Comparison of ENCODE assay signal across 8 cellular contexts in genomic region chr1:48530727-48531351, GRCh38. TPM values are rescaled to one million over a fixed set of nuclear protein-coding genes. Genes with fewer than 3 reads are reported as not detected.
DNase-seq lines count a peak whose midpoint lies in the region; ATAC-seq and TF ChIP-seq lines count a peak whose summit lies in the region.

No MANE protein-coding gene starts in this region.

- H3K4me1 ChIP-seq in DND-41 (ENCODE audit: insufficient read depth, low read length) (no peaks in the 10 kb centered on the region), IMR-90 (ENCODE audit: control insufficient read depth, insufficient read depth, low read length) (peaks cover 1% of the 10 kb centered on the region; the same call in 1 of the 2 replicates), PC-3 (ENCODE audit: insufficient read depth, low read length) (peaks cover 16% of the 10 kb centered on the region)

- H4K8ac ChIP-seq in IMR-90 (ENCODE audit: low read depth in 2 of 2, low read length in 2 of 2) = no peak overlapping the region

- H3K4ac ChIP-seq in IMR-90 (ENCODE audit: low read depth, low read length) = no peak overlapping the region

- no peaks in the 10 kb centered on the region for H3F3A ChIP-seq in PC-3 (ENCODE audit: low read length, unreplicated experiment)

- H3K4me3 ChIP-seq in DND-41 (ENCODE audit: low read depth in 1 of 2, low read length in 2 of 2) = no peak overlapping the region
- no peak overlapping the region for H3K4me3 ChIP-seq in IMR-90 (ENCODE audit: insufficient read depth, low read depth, low read length)
- no peak overlapping the region for H3K4me3 ChIP-seq in PC-3 (ENCODE audit: low read length)
- no peak overlapping the region for H3K4me3 ChIP-seq in choroid plexus epithelial cell (ENCODE audit: low read depth, low read length)

- no peak overlapping the region for H3K18ac ChIP-seq in IMR-90 (ENCODE audit: low read depth, low read length)

- H3K27me3 ChIP-seq in DND-41 (ENCODE audit: insufficient read depth, low read length, poor library complexity) = no peaks in the 10 kb centered on the region
- no peaks in the 10 kb centered on the region for H3K27me3 ChIP-seq in IMR-90 (ENCODE audit: control insufficient read depth, insufficient read depth, low read length)
- H3K27me3 ChIP-seq in PC-3 (ENCODE audit: low read length) = 0 out of 2 replicates have a peak, but pooled peaks cover 10% of the 10 kb centered on the region

- no peak overlapping the region for H3K9ac ChIP-seq in DND-41 (ENCODE audit: low read depth, low read length)
- no peak overlapping the region for H3K9ac ChIP-seq in IMR-90 (ENCODE audit: low read depth, low read length)
- H3K9ac ChIP-seq in PC-3 (ENCODE audit: low read length) = no peak overlapping the region

- H3K36me3 ChIP-seq in DND-41 (ENCODE audit: insufficient read depth, low read length) = no peaks in the 10 kb centered on the region
- H3K36me3 ChIP-seq in IMR-90 (ENCODE audit: control insufficient read depth, insufficient read depth, low read length) = no peaks in the 10 kb centered on the region
- H3K36me3 ChIP-seq in PC-3 (ENCODE audit: low read depth, low read length) = no peaks in the 10 kb centered on the region

- H3K23ac ChIP-seq in IMR-90 (ENCODE audit: low read depth, low read length) = no peak overlapping the region

- intact Hi-C loops in IMR-90 (cut with micrococcal nuclease) (no loop called here), PC-3 (cut with micrococcal nuclease) (loop anchor here (1.0 kb wide), 2 partner anchors 33 to 174 kb away; no protein-coding TSS in a partner anchor)

- H4K5ac ChIP-seq in IMR-90 (ENCODE audit: low read depth, low read length) = no peak overlapping the region

- peak; percentile 73 for ATAC-seq in DND-41 (ENCODE audit: insufficient read depth, low read depth)
- ATAC-seq in GM19463 (IDR thresholded peaks at IDR 0.05; ENCODE audit: unreplicated experiment) = peak; percentile 76
- peak; percentile 81 for ATAC-seq in IMR-90 (ENCODE audit: low read depth)
- peak; percentile 37 for ATAC-seq in PC-3
- no peak for ATAC-seq in HG02610 (IDR thresholded peaks at IDR 0.05; ENCODE audit: unreplicated experiment)

- H2AK9ac ChIP-seq in IMR-90 (replicated peaks; ENCODE audit: low read depth, low read length, poor library complexity) = peak overlapping the region; percentile 26

- H2BK15ac ChIP-seq in IMR-90 (ENCODE audit: low read depth, low read length) = no peak overlapping the region

- H3K56ac ChIP-seq in IMR-90 (ENCODE audit: extremely low read depth, insufficient read depth, low read length) = no peak overlapping the region

- H3K79me2 ChIP-seq in DND-41 (ENCODE audit: insufficient read depth, low read length) = no peaks in the 10 kb centered on the region
- no peaks in the 10 kb centered on the region for H3K79me2 ChIP-seq in PC-3 (ENCODE audit: low read length)

- H3K4me2 ChIP-seq in DND-41 (ENCODE audit: insufficient read depth, low read length) (no peak overlapping the region), IMR-90 (ENCODE audit: low read depth, low read length) (no peak overlapping the region), PC-3 (ENCODE audit: low read length) (no peak overlapping the region)

- no TSS peak for BruUV-seq in IMR-90 (replicated peaks; lab: Mats Ljungman, UMichigan)
- BruUV-seq in PC-3 (replicated peaks; lab: Mats Ljungman, UMichigan) = no TSS peak

- H2BK120ac ChIP-seq in IMR-90 (ENCODE audit: low read depth, low read length) = no peak overlapping the region

- POLR2A ChIA-PET in IMR-90 (lab: Charles Lee; ENCODE audit: unreplicated experiment) = no interaction called here
- POLR2A ChIA-PET in PC-3 (lab: Charles Lee; ENCODE audit: unreplicated experiment) = no interaction called here

- no peak overlapping the region for H4K91ac ChIP-seq in IMR-90 (ENCODE audit: insufficient read depth, low read depth, low read length)

- H2AK5ac ChIP-seq in IMR-90 (ENCODE audit: low read depth, low read length) = no peak overlapping the region

- peak; percentile 35 for TF ChIP-seq RAD21 in IMR-90 (IDR thresholded peaks at IDR 0.05; ENCODE audit: low read length)

- TF ChIP-seq POLR2A in IMR-90 (IDR thresholded peaks at IDR 0.05; ENCODE audit: low read depth, low read length) = no peak

- in situ Hi-C loops in IMR-90 (cut with MboI; ENCODE audit: low sequenced_read_pairs) = no loop called here

- H2AFZ ChIP-seq in DND-41 (ENCODE audit: low read depth, low read length) = no peak overlapping the region
- H2AFZ ChIP-seq in IMR-90 (replicated peaks; ENCODE audit: low read length, poor library complexity) = no peak overlapping the region
- no peak overlapping the region for H2AFZ ChIP-seq in PC-3 (ENCODE audit: low read length)

- no peaks in the 10 kb centered on the region for H3K79me1 ChIP-seq in IMR-90 (ENCODE audit: low read depth in 1 of 2, low read length in 2 of 2)

- no peaks in the 10 kb centered on the region for H3K9me3 ChIP-seq in DND-41 (ENCODE audit: insufficient read depth, low read length, severe bottlenecking)
- H3K9me3 ChIP-seq in IMR-90 (ENCODE audit: control insufficient read depth, insufficient read depth, low read length) = no peaks in the 10 kb centered on the region
- H3K9me3 ChIP-seq in PC-3 (ENCODE audit: low read length) = no peaks in the 10 kb centered on the region

- H3K27ac ChIP-seq in DND-41 (ENCODE audit: low read length) (no peak overlapping the region), IMR-90 (ENCODE audit: insufficient read depth, low read length) (no peak overlapping the region), PC-3 (ENCODE audit: low read length) (no peak overlapping the region)

- H2BK5ac ChIP-seq in IMR-90 (ENCODE audit: low read depth, low read length, poor library complexity, severe bottlenecking) = no peak overlapping the region

- H2BK20ac ChIP-seq in IMR-90 (ENCODE audit: low read depth, low read length) = no peak overlapping the region

- H3K9me1 ChIP-seq in IMR-90 (ENCODE audit: insufficient read depth, low read length) = no peaks in the 10 kb centered on the region

- CTCF ChIA-PET in IMR-90 (lab: Yijun Ruan, JAX) = no interaction called here
- CTCF ChIA-PET in PC-3 (lab: Charles Lee) = interaction anchor here (0.5 to 1.8 kb wide), 4 partner anchors 33 to 245 kb away, joined by 3 to 7 read pairs (median 4); partner anchors contain the start of gene SPATA6

- no CpG with 5 or more reads among the region's 2 CpGs for WGBS in IMR-90 (ENCODE audit: extremely low coverage in 2 of 2, insufficient read length in 1 of 2), 2 experiments

- H3K14ac ChIP-seq in IMR-90 (replicated peaks; ENCODE audit: low read depth, low read length) = no peak overlapping the region

- dilution Hi-C loops in IMR-90 (cut with HindIII; ENCODE audit: low sequenced_read_pairs, unreplicated experiment) = no loop called here

- TF ChIP-seq CTCF in DND-41 (IDR thresholded peaks at IDR 0.05; ENCODE audit: borderline replicate concordance, extremely low read depth, low read length, poor library complexity, severe bottlenecking) (peak; percentile 80), IMR-90 (conservative IDR thresholded peaks at IDR 0.05; ENCODE audit: low read depth, low read length) (peak; percentile 53), PC-3 (conservative IDR thresholded peaks at IDR 0.05; ENCODE audit: low read depth, low read length) (peak; percentile 93), choroid plexus epithelial cell (conservative IDR thresholded peaks at IDR 0.05; ENCODE audit: low read depth, low read length) (peak; percentile 79)

- no peaks in the 10 kb centered on the region for H3K9me2 ChIP-seq in PC-3 (replicated peaks; ENCODE audit: low read length)

- H4K20me1 ChIP-seq in DND-41 (ENCODE audit: insufficient read depth, low read length) (no peaks in the 10 kb centered on the region), IMR-90 (ENCODE audit: insufficient read depth, low read length) (no peaks in the 10 kb centered on the region), PC-3 (ENCODE audit: low read length) (no peaks in the 10 kb centered on the region)

- DNase-seq in DND-41 (peak; percentile 60), IMR-90 (peak; percentile 29), PC-3 (peak; percentile 81), choroid plexus epithelial cell (ENCODE audit: low read depth) (peak; percentile 51), midbrain (lab: John Stamatoyannopoulos, UW) (peak; percentile 14)
- DNase-seq in stimulated activated naive CD4-positive, alpha-beta T cell treated with Interleukin-2 at 50 U/mL for 16 hours (lab: John Stamatoyannopoulos, UW) = no peak

TF ChIP-seq in IMR-90, 13 proteins besides CTCF, POLR2A, EP300 and RAD21:
- TF ChIP-seq MXI1 (IDR thresholded peaks at IDR 0.05; ENCODE audit: borderline replicate concordance, low read depth, low read length) (no peak), CHD1 (IDR thresholded peaks at IDR 0.05; ENCODE audit: low read depth, low read length) (no peak), RCOR1 (IDR thresholded peaks at IDR 0.05; ENCODE audit: insufficient replicate concordance, low read length) (no peak), CEBPB (IDR thresholded peaks at IDR 0.05; ENCODE audit: low read depth, low read length) (no peak), USF2 (IDR thresholded peaks at IDR 0.05; ENCODE audit: low read depth, low read length) (no peak), SMC3 (IDR thresholded peaks at IDR 0.05; ENCODE audit: low read depth, low read length) (0 out of 2 replicates have a peak, but pooled peaks have one; percentile 18), RFX5 (IDR thresholded peaks at IDR 0.05; ENCODE audit: low read depth, low read length) (no peak), FOS (IDR thresholded peaks at IDR 0.05; ENCODE audit: low read depth, low read length) (no peak)

RNA-seq across cellular contexts. Expression of gene SPATA6, which starts 58.8 kb away (rescaled TPM):
- 2.0 and 2.2 TPM in 2 replicates for total RNA-seq in IMR-90 (2012; rRNA removed)
- 0.67 and 1.1 TPM in 2 replicates for polyA plus RNA-seq in IMR-90 (2012; rRNA removed)
- 0.24 and 0.55 TPM in 2 replicates for polyA plus RNA-seq in IMR-90 (2012; cell fraction: cytosol; rRNA removed)
- 1.1 and 2.6 TPM in 2 replicates for polyA plus RNA-seq in IMR-90 (2012; cell fraction: nucleus; rRNA removed; ENCODE audit: low replicate concordance)
- total RNA-seq in PC-3 (2014; rRNA removed) = 0.40 and 2.8 TPM in 2 replicates
